Comparison of ENCODE assay signal across 10 cellular contexts in the genomic region with DNA sequence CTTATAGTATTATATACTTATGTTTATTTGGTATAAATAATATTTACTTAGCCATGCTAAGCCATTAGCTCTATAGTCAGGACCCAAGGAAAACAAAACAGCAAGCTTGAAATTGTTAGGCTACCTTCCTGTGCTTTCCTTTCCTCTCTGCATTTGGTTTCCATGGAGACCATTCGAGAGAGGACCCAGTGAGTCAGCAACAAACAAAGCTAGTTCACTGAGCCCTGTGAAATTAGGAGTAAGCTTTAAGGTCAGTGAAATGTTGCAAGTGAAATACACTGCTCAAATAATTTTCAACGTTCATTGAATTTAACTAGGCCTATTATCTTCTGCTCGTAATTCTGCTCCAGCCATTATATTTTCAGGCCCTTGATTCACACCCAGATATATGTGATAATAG. TPM values are rescaled to one million over a fixed set of nuclear protein-coding genes. Genes with fewer than 3 reads are reported as not detected.
DNase-seq lines count a peak whose midpoint lies in the region; FAIRE-seq and TF ChIP-seq lines count a peak whose summit lies in the region.
"Had no signal": no experiment of that assay in that cellular context is flagged by ENCODE, and none has a peak within 500 bp of the region (broad histone marks: within the 10 kb centered on the region; RNA-seq: fewer than 3 reads in every experiment).

No MANE protein-coding gene starts in this region.

- H3K27ac Mint-ChIP-seq in brain, result peak overlapping the region; percentile 60 to 94 (median 91)
- H3K27ac Mint-ChIP-seq: T-helper 1 cell treated with Interleukin-12 subunit alpha and Interleukin-12 subunit beta and Interleukin-4 antibody, amounts not matched to agents 30 μg/mL and 1 μg/mL, for 36 hours had no signal

- no peaks in the 10 kb centered on the region for H3K27me3 Mint-ChIP-seq in brain

- H3K27ac ChIP-seq in mesodermal cell (ENCODE audit: low read depth, low read length, severe bottlenecking), result peak overlapping the region; percentile 52
- no peak overlapping the region for H3K27ac ChIP-seq in tibial nerve
- H3K27ac ChIP-seq: stomach had no signal

- no peak overlapping the region for H3K4me3 ChIP-seq in mesodermal cell (ENCODE audit: extremely low read depth, insufficient read depth, low read length, poor library complexity, severe bottlenecking)
- no peak overlapping the region for H3K4me3 ChIP-seq in tibial nerve
- H3K4me3 ChIP-seq: stomach had no signal

- DNase-seq in EH (ENCODE audit: low read depth), result peak; percentile 19
- DNase-seq in NCI-H1417 treated with DMSO at 0.1 percent for 48 hours (lab: John Stamatoyannopoulos, UW), result peak; percentile 86
- DNase-seq in DMS114 treated with DMSO at 0.1 percent for 48 hours (lab: John Stamatoyannopoulos, UW; ENCODE audit: unreplicated experiment), result no peak
- no peak for DNase-seq in OCI-M2 (lab: John Stamatoyannopoulos, UW; ENCODE audit: unreplicated experiment)
- no peak for DNase-seq in tibial nerve (ENCODE audit: low spot score in 2 of 2)
- no peak for DNase-seq in GM19239 (ENCODE audit: insufficient read length, low spot score)
- DNase-seq: stomach had no signal

- no peak for TF ChIP-seq POLR2A in tibial nerve (IDR thresholded peaks at IDR 0.05)

- TF ChIP-seq EP300 in tibial nerve (IDR thresholded peaks at IDR 0.05), result no peak

- H3K36me3 Mint-ChIP-seq in brain, result no peaks in the 10 kb centered on the region

- FAIRE-seq in GM19239 (lab: Jason Lieb, UNC), result no peak

- H3K9me3 ChIP-seq in mesodermal cell (ENCODE audit: control insufficient read depth, low read length), result no peaks in the 10 kb centered on the region
- H3K9me3 ChIP-seq in tibial nerve, result no peaks in the 10 kb centered on the region
- H3K9me3 ChIP-seq: stomach had no signal

- peaks cover 0 to 3% (median 0%) of the 10 kb centered on the region in 5 experiments for H3K9me3 Mint-ChIP-seq in brain
- H3K9me3 Mint-ChIP-seq: T-helper 1 cell treated with Interleukin-12 subunit alpha and Interleukin-12 subunit beta and Interleukin-4 antibody, amounts not matched to agents 30 μg/mL and 1 μg/mL, for 36 hours had no signal

- no CpG with 5 or more reads among the region's 3 CpGs for WGBS in mesodermal cell (ENCODE audit: insufficient coverage in 2 of 2), 2 experiments
- 9% methylated on average over 3 of the region's 3 CpGs for WGBS in tibial nerve, 2 donors

- H3K27me3 ChIP-seq in tibial nerve, result no peaks in the 10 kb centered on the region
- H3K27me3 ChIP-seq: stomach had no signal

- H3K4me3 Mint-ChIP-seq in brain, result peak overlapping the region; percentile 13 to 72 (median 53)
- H3K4me3 Mint-ChIP-seq: T-helper 1 cell treated with Interleukin-12 subunit alpha and Interleukin-12 subunit beta and Interleukin-4 antibody, amounts not matched to agents 30 μg/mL and 1 μg/mL, for 36 hours had no signal

- TF ChIP-seq CTCF in brain (conservative IDR thresholded peaks at IDR 0.05) (no peak), tibial nerve (IDR thresholded peaks at IDR 0.05) (no peak)

- H3K4me1 Mint-ChIP-seq in brain, result peaks cover 43% of the 10 kb centered on the region

- H3K36me3 ChIP-seq in mesodermal cell (ENCODE audit: control insufficient read depth, insufficient read depth, low read length) (no peaks in the 10 kb centered on the region), tibial nerve (no peaks in the 10 kb centered on the region)
- H3K36me3 ChIP-seq: stomach had no signal

- H3K4me1 ChIP-seq in mesodermal cell (ENCODE audit: control insufficient read depth, insufficient read depth, low read length, poor library complexity, severe bottlenecking), result peaks cover 4% of the 10 kb centered on the region
- H3K4me1 ChIP-seq in tibial nerve, result no peaks in the 10 kb centered on the region
- H3K4me1 ChIP-seq: stomach had no signal

RNA-seq across cellular contexts. Expression of gene OR10D3, which starts 9.1 kb away (rescaled TPM):
- polyA plus RNA-seq in brain (ENCODE audit: insufficient read depth, low read depth, low replicate concordance), result not detected
- not detected for polyA plus RNA-seq in mesodermal cell (2013, experiment 1 of 2)
- not detected for polyA plus RNA-seq in mesodermal cell (2013, experiment 2 of 2)
- not detected for total RNA-seq in tibial nerve
- total RNA-seq: stomach had no signal
- polyA plus RNA-seq: stomach had no signal

RNA-seq across cellular contexts. Expression of gene VWA5A, which starts 58.8 kb away (rescaled TPM):
- polyA plus RNA-seq in brain (ENCODE audit: insufficient read depth, low read depth, low replicate concordance), result 6.3 TPM
- polyA plus RNA-seq in mesodermal cell (2013, experiment 1 of 2), result 34.8 TPM
- polyA plus RNA-seq in mesodermal cell (2013, experiment 2 of 2), result 41.4 TPM
- total RNA-seq in tibial nerve, result 10 to 100 TPM; 17.0 to 22.5 (median 19.9) TPM

Comparison
In these comparisons a context has a peak if more than half of its experiments do, and no peak if none do; other contexts are left out.
1. DNase-seq: peak in EH (single experiment) and NCI-H1417 treated with DMSO at 0.1 percent for 48 hours (single experiment); none in DMS114 treated with DMSO at 0.1 percent for 48 hours (single experiment), OCI-M2 (single experiment), tibial nerve (0 of 2) and GM19239 (single experiment).